ENCODE assay signal across 2 cellular contexts in the genomic region with DNA sequence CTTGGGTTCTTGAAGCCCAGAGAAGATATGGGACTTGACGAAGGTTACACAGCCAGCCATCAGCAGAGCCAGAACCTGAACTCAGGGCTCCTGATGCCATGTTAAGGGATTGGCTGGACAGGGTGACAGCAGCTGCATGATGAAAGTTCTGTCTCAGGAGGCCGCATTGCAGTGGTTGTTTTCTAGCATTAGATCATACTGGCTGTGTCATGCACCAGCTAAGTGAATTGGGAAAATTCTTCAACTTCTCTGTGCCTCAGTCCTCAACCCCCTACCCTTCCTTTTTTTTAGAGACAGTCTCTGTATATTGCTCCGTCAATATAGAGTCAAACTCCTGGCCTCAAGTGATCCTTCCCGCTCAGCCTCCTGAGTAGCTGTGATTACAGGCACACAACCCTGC.
TF ChIP-seq lines count a peak whose summit lies in the region.

No MANE protein-coding gene starts in this region.

TF ChIP-seq in HCT116, 20 proteins besides CTCF, POLR2A, EP300 and RAD21:
- TF ChIP-seq, protein P1, sequence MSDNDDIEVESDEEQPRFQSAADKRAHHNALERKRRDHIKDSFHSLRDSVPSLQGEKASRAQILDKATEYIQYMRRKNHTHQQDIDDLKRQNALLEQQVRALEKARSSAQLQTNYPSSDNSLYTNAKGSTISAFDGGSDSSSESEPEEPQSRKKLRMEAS (IDR thresholded peaks at IDR 0.05), result no peak
- TF ChIP-seq POLR2AphosphoS5 (IDR thresholded peaks at IDR 0.05; ENCODE audit: low read depth, low read length) (no peak), EZH2 (IDR thresholded peaks at IDR 0.05) (no peak), SIN3A (IDR thresholded peaks at IDR 0.05; ENCODE audit: low read depth) (no peak), EZH2phosphoT487 (IDR thresholded peaks at IDR 0.05; ENCODE audit: borderline replicate concordance) (no peak), CBX3 (IDR thresholded peaks at IDR 0.05; ENCODE audit: low read depth) (no peak), SRF (IDR thresholded peaks at IDR 0.05; ENCODE audit: low read depth) (no peak), ZFX (IDR thresholded peaks at IDR 0.05) (no peak), CEBPB (IDR thresholded peaks at IDR 0.05; ENCODE audit: low read depth) (no peak), JUND (IDR thresholded peaks at IDR 0.05) (no peak)
- TF ChIP-seq, protein P2, sequence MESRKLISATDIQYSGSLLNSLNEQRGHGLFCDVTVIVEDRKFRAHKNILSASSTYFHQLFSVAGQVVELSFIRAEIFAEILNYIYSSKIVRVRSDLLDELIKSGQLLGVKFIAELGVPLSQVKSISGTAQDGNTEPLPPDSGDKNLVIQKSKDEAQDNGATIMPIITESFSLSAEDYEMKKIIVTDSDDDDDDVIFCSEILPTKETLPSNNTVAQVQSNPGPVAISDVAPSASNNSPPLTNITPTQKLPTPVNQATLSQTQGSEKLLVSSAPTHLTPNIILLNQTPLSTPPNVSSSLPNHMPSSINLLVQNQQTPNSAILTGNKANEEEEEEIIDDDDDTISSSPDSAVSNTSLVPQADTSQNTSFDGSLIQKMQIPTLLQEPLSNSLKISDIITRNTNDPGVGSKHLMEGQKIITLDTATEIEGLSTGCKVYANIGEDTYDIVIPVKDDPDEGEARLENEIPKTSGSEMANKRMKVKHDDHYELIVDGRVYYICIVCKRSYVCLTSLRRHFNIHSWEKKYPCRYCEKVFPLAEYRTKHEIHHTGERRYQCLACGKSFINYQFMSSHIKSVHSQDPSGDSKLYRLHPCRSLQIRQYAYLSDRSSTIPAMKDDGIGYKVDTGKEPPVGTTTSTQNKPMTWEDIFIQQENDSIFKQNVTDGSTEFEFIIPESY (IDR thresholded peaks at IDR 0.05; ENCODE audit: extremely low read depth, insufficient replicate concordance, low read length), result no peak
- TF ChIP-seq, protein P3, sequence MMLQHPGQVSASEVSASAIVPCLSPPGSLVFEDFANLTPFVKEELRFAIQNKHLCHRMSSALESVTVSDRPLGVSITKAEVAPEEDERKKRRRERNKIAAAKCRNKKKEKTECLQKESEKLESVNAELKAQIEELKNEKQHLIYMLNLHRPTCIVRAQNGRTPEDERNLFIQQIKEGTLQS (IDR thresholded peaks at IDR 0.05), result no peak
- TF ChIP-seq, protein P4, sequence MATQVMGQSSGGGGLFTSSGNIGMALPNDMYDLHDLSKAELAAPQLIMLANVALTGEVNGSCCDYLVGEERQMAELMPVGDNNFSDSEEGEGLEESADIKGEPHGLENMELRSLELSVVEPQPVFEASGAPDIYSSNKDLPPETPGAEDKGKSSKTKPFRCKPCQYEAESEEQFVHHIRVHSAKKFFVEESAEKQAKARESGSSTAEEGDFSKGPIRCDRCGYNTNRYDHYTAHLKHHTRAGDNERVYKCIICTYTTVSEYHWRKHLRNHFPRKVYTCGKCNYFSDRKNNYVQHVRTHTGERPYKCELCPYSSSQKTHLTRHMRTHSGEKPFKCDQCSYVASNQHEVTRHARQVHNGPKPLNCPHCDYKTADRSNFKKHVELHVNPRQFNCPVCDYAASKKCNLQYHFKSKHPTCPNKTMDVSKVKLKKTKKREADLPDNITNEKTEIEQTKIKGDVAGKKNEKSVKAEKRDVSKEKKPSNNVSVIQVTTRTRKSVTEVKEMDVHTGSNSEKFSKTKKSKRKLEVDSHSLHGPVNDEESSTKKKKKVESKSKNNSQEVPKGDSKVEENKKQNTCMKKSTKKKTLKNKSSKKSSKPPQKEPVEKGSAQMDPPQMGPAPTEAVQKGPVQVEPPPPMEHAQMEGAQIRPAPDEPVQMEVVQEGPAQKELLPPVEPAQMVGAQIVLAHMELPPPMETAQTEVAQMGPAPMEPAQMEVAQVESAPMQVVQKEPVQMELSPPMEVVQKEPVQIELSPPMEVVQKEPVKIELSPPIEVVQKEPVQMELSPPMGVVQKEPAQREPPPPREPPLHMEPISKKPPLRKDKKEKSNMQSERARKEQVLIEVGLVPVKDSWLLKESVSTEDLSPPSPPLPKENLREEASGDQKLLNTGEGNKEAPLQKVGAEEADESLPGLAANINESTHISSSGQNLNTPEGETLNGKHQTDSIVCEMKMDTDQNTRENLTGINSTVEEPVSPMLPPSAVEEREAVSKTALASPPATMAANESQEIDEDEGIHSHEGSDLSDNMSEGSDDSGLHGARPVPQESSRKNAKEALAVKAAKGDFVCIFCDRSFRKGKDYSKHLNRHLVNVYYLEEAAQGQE (IDR thresholded peaks at IDR 0.05; ENCODE audit: low read depth), result no peak
TF ChIP-seq in HCT116: peak in this region for 0.

TF ChIP-seq in SK-N-SH, 30 proteins besides CTCF, POLR2A, EP300 and RAD21:
- TF ChIP-seq NFIC (IDR thresholded peaks at IDR 0.05; ENCODE audit: borderline replicate concordance) (no peak), RCOR1 (IDR thresholded peaks at IDR 0.05; ENCODE audit: low read length) (no peak), TAF1 (IDR thresholded peaks at IDR 0.05; ENCODE audit: borderline replicate concordance, low read depth, low read length) (no peak), MXI1 (IDR thresholded peaks at IDR 0.05; ENCODE audit: low read depth, low read length) (no peak)
- TF ChIP-seq, protein P5, sequence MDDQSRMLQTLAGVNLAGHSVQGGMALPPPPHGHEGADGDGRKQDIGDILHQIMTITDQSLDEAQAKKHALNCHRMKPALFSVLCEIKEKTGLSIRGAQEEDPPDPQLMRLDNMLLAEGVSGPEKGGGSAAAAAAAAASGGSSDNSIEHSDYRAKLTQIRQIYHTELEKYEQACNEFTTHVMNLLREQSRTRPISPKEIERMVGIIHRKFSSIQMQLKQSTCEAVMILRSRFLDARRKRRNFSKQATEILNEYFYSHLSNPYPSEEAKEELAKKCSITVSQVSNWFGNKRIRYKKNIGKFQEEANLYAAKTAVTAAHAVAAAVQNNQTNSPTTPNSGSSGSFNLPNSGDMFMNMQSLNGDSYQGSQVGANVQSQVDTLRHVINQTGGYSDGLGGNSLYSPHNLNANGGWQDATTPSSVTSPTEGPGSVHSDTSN (IDR thresholded peaks at IDR 0.05), result no peak
